In the genomic region with DNA sequence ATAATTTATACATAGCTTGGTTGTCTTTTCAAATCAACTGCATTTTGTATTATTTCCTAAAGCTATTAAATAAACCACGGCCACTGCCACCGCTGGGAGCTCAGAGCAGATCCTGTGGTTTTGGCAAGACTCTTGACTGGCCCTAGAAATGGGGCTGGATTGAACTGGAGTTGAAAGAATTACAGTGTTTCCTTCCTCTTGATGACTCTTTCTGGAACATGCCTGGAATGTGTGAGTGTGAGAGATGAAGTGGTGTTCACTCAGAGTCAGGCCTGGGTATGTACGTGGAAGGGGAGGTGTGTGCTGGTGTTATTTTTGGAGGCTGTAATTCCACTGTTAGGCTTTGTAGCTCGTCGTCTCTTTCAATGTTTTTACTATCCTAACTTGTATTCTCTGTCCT, we compare ENCODE assay signal across 14 cellular contexts. TPM values are rescaled to one million over a fixed set of nuclear protein-coding genes. Genes with fewer than 3 reads are reported as not detected.
DNase-seq lines count a peak whose midpoint lies in the region; ATAC-seq, FAIRE-seq and TF ChIP-seq lines count a peak whose summit lies in the region.
"Had no signal": no experiment of that assay in that cellular context is flagged by ENCODE, and none has a peak within 500 bp of the region (broad histone marks: within the 10 kb centered on the region; RNA-seq: fewer than 3 reads in every experiment).

No MANE protein-coding gene starts in this region.

- H3K9me2 ChIP-seq in GM23338 (ENCODE audit: insufficient read depth): 0 out of 2 replicates have a peak, but pooled peaks cover 2% of the 10 kb centered on the region

- 22 to 36% methylated on average over 5 of the region's 5 CpGs for WGBS in tibial nerve, 2 donors

- H3K9me3 ChIP-seq in astrocyte (ENCODE audit: insufficient read depth, low read depth, low read length) (no peaks in the 10 kb centered on the region), tibial nerve (no peaks in the 10 kb centered on the region)

- H3K4me1 ChIP-seq in astrocyte (ENCODE audit: insufficient read depth, low read length) (peaks cover 27% of the 10 kb centered on the region), tibial nerve (peaks cover 0 to 25% (median 5%) of the 10 kb centered on the region in 4 donors), GM23338 (ENCODE audit: insufficient read depth) (0 out of 2 replicates have a peak, but pooled peaks cover 7% of the 10 kb centered on the region)

- H4K20me1 ChIP-seq in astrocyte (ENCODE audit: insufficient read depth, low read length) (no peaks in the 10 kb centered on the region), GM23338 (replicated peaks; ENCODE audit: insufficient read depth) (no peaks in the 10 kb centered on the region)

- no peak overlapping the region for H3K4me3 ChIP-seq in astrocyte (ENCODE audit: insufficient read depth, low read depth, low read length)
- H3K4me3 ChIP-seq in tibial nerve: no peak overlapping the region
- H3K4me3 ChIP-seq in GM23338: no peak overlapping the region

- H3K36me3 Mint-ChIP-seq in astrocyte (ENCODE audit: low read depth, unreplicated experiment): no peaks in the 10 kb centered on the region
- H3K36me3 Mint-ChIP-seq in GM23338 (ENCODE audit: low read depth): no peaks in the 10 kb centered on the region
- H3K36me3 Mint-ChIP-seq in activated T-cell treated with anti-CD3 and anti-CD28 coated beads, Interleukin-2, amount 50 U/mL, for 4 hours (ENCODE audit: insufficient read depth): no peaks in the 10 kb centered on the region
- H3K36me3 Mint-ChIP-seq: activated CD8-positive, alpha-beta memory T cell treated with anti-CD3 and anti-CD28 coated beads, Interleukin-2, amount 10 ng/mL, durations not matched to agents 7 days and 5 days had no signal

- H3K4me2 ChIP-seq in astrocyte (ENCODE audit: low read length): peak overlapping the region; percentile 62
- no peak overlapping the region for H3K4me2 ChIP-seq in GM23338

- no peak overlapping the region for H3K4me3 Mint-ChIP-seq in astrocyte (ENCODE audit: unreplicated experiment)
- no peak overlapping the region for H3K4me3 Mint-ChIP-seq in GM23338
- H3K4me3 Mint-ChIP-seq in activated T-cell treated with anti-CD3 and anti-CD28 coated beads, Interleukin-2, amount 50 U/mL, for 4 hours: no peak overlapping the region
- H3K4me3 Mint-ChIP-seq: activated CD8-positive, alpha-beta memory T cell treated with anti-CD3 and anti-CD28 coated beads, Interleukin-2, amount 10 ng/mL, durations not matched to agents 7 days and 5 days had no signal

- H3K4me1 Mint-ChIP-seq in astrocyte (ENCODE audit: low read depth, unreplicated experiment) (peaks cover 37% of the 10 kb centered on the region), GM23338 (peaks cover 8% of the 10 kb centered on the region)
- no peaks in the 10 kb centered on the region for H3K4me1 Mint-ChIP-seq in activated T-cell treated with anti-CD3 and anti-CD28 coated beads, Interleukin-2, amount 50 U/mL, for 4 hours (ENCODE audit: low read depth)
- H3K4me1 Mint-ChIP-seq: activated CD8-positive, alpha-beta memory T cell treated with anti-CD3 and anti-CD28 coated beads, Interleukin-2, amount 10 ng/mL, durations not matched to agents 7 days and 5 days had no signal

- H3K9ac ChIP-seq in astrocyte (ENCODE audit: low read length): peak overlapping the region; percentile 48

- H3K27ac Mint-ChIP-seq in astrocyte (ENCODE audit: unreplicated experiment) (peak overlapping the region; percentile 90), GM23338 (no peak overlapping the region)
- H3K27ac Mint-ChIP-seq: activated CD8-positive, alpha-beta memory T cell treated with anti-CD3 and anti-CD28 coated beads, Interleukin-2, amount 10 ng/mL, durations not matched to agents 7 days and 5 days had no signal

- H3K9me3 Mint-ChIP-seq in astrocyte (ENCODE audit: unreplicated experiment) (no peaks in the 10 kb centered on the region), GM23338 (no peaks in the 10 kb centered on the region)
- H3K9me3 Mint-ChIP-seq in activated T-cell treated with anti-CD3 and anti-CD28 coated beads, Interleukin-2, amount 50 U/mL, for 4 hours: no peaks in the 10 kb centered on the region

- no peak for TF ChIP-seq CTCF in astrocyte (IDR thresholded peaks at IDR 0.05; ENCODE audit: insufficient read depth, low read depth, low read length)
- TF ChIP-seq CTCF in tibial nerve (IDR thresholded peaks at IDR 0.05): no peak
- TF ChIP-seq CTCF in GM23338 (conservative IDR thresholded peaks at IDR 0.05; ENCODE audit: low read depth in 2 of 2): no peak

- DNase-seq in DMS53 (lab: John Stamatoyannopoulos, UW): peak; percentile 16
- DNase-seq in DMS53 treated with DMSO at 0.1 percent for 48 hours (lab: John Stamatoyannopoulos, UW; ENCODE audit: unreplicated experiment): no peak
- DNase-seq in astrocyte (ENCODE audit: low read depth): peak; percentile 99
- DNase-seq in iris pigment epithelial cell (ENCODE audit: low read depth): peak; percentile 96
- peak in 1 of 2 donors; percentile 19 for DNase-seq in tibial nerve (ENCODE audit: low spot score in 2 of 2)
- no peak for DNase-seq in GM23338 (ENCODE audit: low spot score)
- DNase-seq in T-helper 9 cell: no peak
- no peak for DNase-seq in activated T-cell treated with anti-CD3 and anti-CD28 coated beads, Interleukin-2, amount 50 U/mL, for 4 hours
- DNase-seq: activated CD8-positive, alpha-beta memory T cell treated with anti-CD3 and anti-CD28 coated beads, Interleukin-2, amount 10 ng/mL, durations not matched to agents 7 days and 5 days; KG1; occipital lobe; SW 1271 had no signal

- no peak for ATAC-seq in GM23338
- ATAC-seq in activated T-cell treated with anti-CD3 and anti-CD28 coated beads, Interleukin-2, amount 50 U/mL, for 4 hours: no peak
- ATAC-seq: activated CD8-positive, alpha-beta memory T cell treated with anti-CD3 and anti-CD28 coated beads, Interleukin-2, amount 10 ng/mL, durations not matched to agents 7 days and 5 days had no signal

- H3K79me2 ChIP-seq in astrocyte (ENCODE audit: insufficient read depth, low read length): no peaks in the 10 kb centered on the region
- no peaks in the 10 kb centered on the region for H3K79me2 ChIP-seq in GM23338 (replicated peaks; ENCODE audit: insufficient read depth)

- no peaks in the 10 kb centered on the region for H3K36me3 ChIP-seq in astrocyte (ENCODE audit: insufficient read depth, low read length)
- no peaks in the 10 kb centered on the region for H3K36me3 ChIP-seq in tibial nerve
- no peaks in the 10 kb centered on the region for H3K36me3 ChIP-seq in GM23338 (ENCODE audit: insufficient read depth)

- peak overlapping the region; percentile 71 for H3K27ac ChIP-seq in astrocyte (ENCODE audit: low read depth, low read length)
- H3K27ac ChIP-seq in tibial nerve: peak overlapping the region in 2 of 4 donors; percentile 20 to 57
- H3K27ac ChIP-seq in GM23338 (ENCODE audit: low read depth): no peak overlapping the region
- H3K27ac ChIP-seq: 22Rv1 had no signal

- H3F3A ChIP-seq in GM23338 (replicated peaks; ENCODE audit: low read depth): no peaks in the 10 kb centered on the region

- FAIRE-seq in astrocyte (lab: Jason Lieb, UNC): peak; percentile 73

- H3K27me3 Mint-ChIP-seq in astrocyte (ENCODE audit: low read depth, unreplicated experiment) (no peaks in the 10 kb centered on the region), GM23338 (ENCODE audit: insufficient read depth, low read depth, poor library complexity) (no peaks in the 10 kb centered on the region)
- no peaks in the 10 kb centered on the region for H3K27me3 Mint-ChIP-seq in activated T-cell treated with anti-CD3 and anti-CD28 coated beads, Interleukin-2, amount 50 U/mL, for 4 hours (ENCODE audit: low read depth)
- H3K27me3 Mint-ChIP-seq: activated CD8-positive, alpha-beta memory T cell treated with anti-CD3 and anti-CD28 coated beads, Interleukin-2, amount 10 ng/mL, durations not matched to agents 7 days and 5 days had no signal

- no peak for TF ChIP-seq POLR2A in tibial nerve (IDR thresholded peaks at IDR 0.05)

- TF ChIP-seq EP300 in tibial nerve (IDR thresholded peaks at IDR 0.05): peak; percentile 20 to 63

- H2AFZ ChIP-seq in astrocyte (ENCODE audit: low read depth, low read length) (peak overlapping the region; percentile 18), GM23338 (no peak overlapping the region)

- H3K27me3 ChIP-seq in astrocyte (ENCODE audit: insufficient read depth, low read length) (no peaks in the 10 kb centered on the region), tibial nerve (no peaks in the 10 kb centered on the region), GM23338 (ENCODE audit: insufficient read depth) (no peaks in the 10 kb centered on the region)

TF ChIP-seq in GM23338, 12 proteins besides CTCF, POLR2A, EP300 and RAD21 (continues in another document):
- TF ChIP-seq CREB1 (CRISPR knock-in tag; IDR thresholded peaks at IDR 0.05; ENCODE audit: low read depth): no peak

RNA-seq across cellular contexts. Expression of a gene that starts 45.9 kb away (rescaled TPM):
- total RNA-seq in astrocyte (1.8 and 2.3 TPM in 2 replicates), tibial nerve (10 to 100 TPM in 3 of 4 donors, 1 to 10 TPM in 1; 9.8 to 20.0 (median 16.7) TPM)
- 7.9 and 9.4 TPM in 2 replicates for total RNA-seq in GM23338 (2014; rRNA removed; shearing (Covaris generic))
- 1.5 and 1.9 TPM in 2 replicates for polyA plus RNA-seq in GM23338 (2016; fragmentation: Nextera tagmentation; extraction: Ambion mirVana)
- total RNA-seq in activated T-cell treated with anti-CD3 and anti-CD28 coated beads, Interleukin-2, amount 50 U/mL, for 4 hours: under 1 TPM in 1 of 3 donors, not detected in 2; 0.05 TPM
- total RNA-seq: activated CD8-positive, alpha-beta memory T cell treated with anti-CD3 and anti-CD28 coated beads, Interleukin-2, amount 10 ng/mL, durations not matched to agents 7 days and 5 days; NCI-H460 had no signal

Comparison
In these comparisons a context has a peak if more than half of its experiments do, and no peak if none do; other contexts are left out.
1. DNase-seq: peak in DMS53 (single experiment), astrocyte (single experiment) and iris pigment epithelial cell (single experiment); none in DMS53 treated with DMSO at 0.1 percent for 48 hours (single experiment), GM23338 (single experiment), T-helper 9 cell (single experiment) and activated T-cell treated with anti-CD3 and anti-CD28 coated beads, Interleukin-2, amount 50 U/mL, for 4 hours (single experiment).